Comparison of ENCODE assay signal across 8 cellular contexts in the genomic region with DNA sequence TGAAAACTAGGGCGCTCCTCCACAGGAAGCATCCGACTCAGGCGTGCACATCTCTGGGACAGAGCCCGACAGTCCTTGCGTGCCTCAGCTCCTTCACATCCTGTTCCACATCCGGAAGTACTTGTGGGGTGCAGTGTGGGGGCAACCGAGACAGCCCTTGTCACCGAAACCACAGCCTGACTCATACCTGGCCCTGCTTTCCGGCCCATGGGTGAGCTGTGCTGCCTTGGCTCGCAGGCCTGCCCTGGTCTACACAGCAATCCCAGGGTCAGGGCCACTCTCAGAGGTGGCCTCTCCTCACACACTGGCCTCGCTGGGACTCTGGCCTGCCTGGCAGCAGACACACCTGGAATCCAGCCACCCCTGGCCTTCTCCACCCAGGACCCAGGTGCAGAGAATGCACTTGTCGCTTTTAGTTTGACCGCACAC.
DNase-seq lines count a peak whose midpoint lies in the region; ATAC-seq and TF ChIP-seq lines count a peak whose summit lies in the region.

No MANE protein-coding gene starts in this region.

- H3F3A ChIP-seq in GM23248 (ENCODE audit: insufficient read depth): peaks cover 6% of the 10 kb centered on the region; the same call in 1 of the 2 replicates

- ATAC-seq in upper lobe of left lung (ENCODE audit: low FRiP score in 2 of 2): peak; percentile 78 to 83

- H3K27ac ChIP-seq in GM23248: peak overlapping the region; percentile 88
- peak overlapping the region; percentile 13 for H3K27ac ChIP-seq in neuronal stem cell (replicated peaks; ENCODE audit: low read length)
- H3K27ac ChIP-seq in upper lobe of left lung: peak overlapping the region; percentile 29 to 71 (median 54)
- H3K27ac ChIP-seq in Karpas-422 (ENCODE audit: low read length): no peak overlapping the region

- no peak overlapping the region for H4K8ac ChIP-seq in neuronal stem cell (ENCODE audit: low read depth, low read length)

- H3K9me3 ChIP-seq in ES-I3 (ENCODE audit: control insufficient read depth, insufficient read depth, low read length) (no peaks in the 10 kb centered on the region), GM23248 (ENCODE audit: low read depth) (no peaks in the 10 kb centered on the region), neuronal stem cell (replicated peaks in 1 of 2; ENCODE audit: control insufficient read depth in 2 of 2, insufficient read depth in 1 of 2, low read depth in 1 of 2, low read length in 2 of 2) (no peaks in the 10 kb centered on the region), upper lobe of left lung (no peaks in the 10 kb centered on the region), Karpas-422 (ENCODE audit: low read length) (no peaks in the 10 kb centered on the region)

- H3K79me1 ChIP-seq in neuronal stem cell (ENCODE audit: low read depth, low read length): peaks cover 7% of the 10 kb centered on the region

- no peak overlapping the region for H3K4ac ChIP-seq in neuronal stem cell (ENCODE audit: low read length)

- no peak overlapping the region for H3K23ac ChIP-seq in neuronal stem cell (ENCODE audit: low read depth, low read length, poor library complexity)

- no peak overlapping the region for H2BK120ac ChIP-seq in neuronal stem cell (ENCODE audit: low read depth, low read length)

- peaks cover 47% of the 10 kb centered on the region for H3K4me1 Mint-ChIP-seq in endothelial cell (ENCODE audit: unreplicated experiment)

- H2BK5ac ChIP-seq in neuronal stem cell (ENCODE audit: low read length): no peak overlapping the region

- peak overlapping the region; percentile 91 for H3K27ac Mint-ChIP-seq in endothelial cell (ENCODE audit: unreplicated experiment)

- H4K20me1 ChIP-seq in GM23248 (ENCODE audit: insufficient read depth) (no peaks in the 10 kb centered on the region), Karpas-422 (ENCODE audit: insufficient read depth, low read depth, low read length) (peaks cover 27% of the 10 kb centered on the region)

- H3K79me2 ChIP-seq in GM23248 (ENCODE audit: insufficient read depth) (peaks cover 93% of the 10 kb centered on the region), Karpas-422 (ENCODE audit: low read length) (peaks cover 51% of the 10 kb centered on the region)

- H3K9ac ChIP-seq in ES-I3 (ENCODE audit: low read depth, low read length) (peak overlapping the region; percentile 18), GM23248 (peak overlapping the region; percentile 59), neuronal stem cell (ENCODE audit: low read depth, low read length, poor library complexity) (peak overlapping the region; percentile 75), Karpas-422 (ENCODE audit: low read length) (no peak overlapping the region)

- in situ Hi-C loops in GM23248 (cut with MboI): no loop called here

- peaks cover 16% of the 10 kb centered on the region for H3K36me3 ChIP-seq in ES-I3 (ENCODE audit: insufficient read depth, low read length)
- peaks cover 10% of the 10 kb centered on the region; the same call in 1 of the 2 replicates for H3K36me3 ChIP-seq in GM23248 (ENCODE audit: low read depth)
- H3K36me3 ChIP-seq in neuronal stem cell (replicated peaks in 1 of 2; ENCODE audit: control insufficient read depth in 2 of 2, insufficient read depth in 2 of 2, low read length in 2 of 2): peaks cover 24 to 50% of the 10 kb centered on the region in 2 donors
- peaks cover 0 to 29% (median 11%) of the 10 kb centered on the region in 4 donors for H3K36me3 ChIP-seq in upper lobe of left lung
- H3K36me3 ChIP-seq in Karpas-422 (ENCODE audit: insufficient read depth, low read length): peaks cover 6% of the 10 kb centered on the region; the same call in 1 of the 2 replicates

- peak overlapping the region; percentile 72 for H3K18ac ChIP-seq in neuronal stem cell (ENCODE audit: low read length)

- H2BK12ac ChIP-seq in neuronal stem cell (ENCODE audit: low read length): no peak overlapping the region

- peaks cover 17% of the 10 kb centered on the region for H3K27me3 Mint-ChIP-seq in endothelial cell (ENCODE audit: unreplicated experiment)

- no peaks in the 10 kb centered on the region for H3K27me3 ChIP-seq in GM23248 (replicated peaks; ENCODE audit: insufficient read depth)
- no peaks in the 10 kb centered on the region for H3K27me3 ChIP-seq in neuronal stem cell (ENCODE audit: control insufficient read depth in 3 of 3, insufficient read depth in 3 of 3, low read depth in 1 of 3, low read length in 3 of 3)
- no peaks in the 10 kb centered on the region for H3K27me3 ChIP-seq in upper lobe of left lung
- H3K27me3 ChIP-seq in Karpas-422 (ENCODE audit: low read length): no peaks in the 10 kb centered on the region

- H3K4me2 ChIP-seq in GM23248 (ENCODE audit: unreplicated experiment): peak overlapping the region; percentile 69
- H3K4me2 ChIP-seq in neuronal stem cell (ENCODE audit: insufficient read depth, low read length, poor library complexity, severe bottlenecking): no peak overlapping the region
- no peak overlapping the region for H3K4me2 ChIP-seq in Karpas-422 (ENCODE audit: low read depth, low read length, poor library complexity, severe bottlenecking)

- TF ChIP-seq POLR2A in upper lobe of left lung (IDR thresholded peaks at IDR 0.05): peak in 1 of 4 donors; percentile 18

- H3K9me2 ChIP-seq in GM23248 (ENCODE audit: insufficient read depth) (no peaks in the 10 kb centered on the region), Karpas-422 (replicated peaks; ENCODE audit: insufficient read depth, low read length) (no peaks in the 10 kb centered on the region)

- no peaks in the 10 kb centered on the region for H3K9me3 Mint-ChIP-seq in endothelial cell (ENCODE audit: unreplicated experiment)

- no peak overlapping the region for H2AFZ ChIP-seq in GM23248
- H2AFZ ChIP-seq in neuronal stem cell (ENCODE audit: low read length): no peak overlapping the region
- H2AFZ ChIP-seq in Karpas-422 (ENCODE audit: low read length): no peak overlapping the region

- H3K4me1 ChIP-seq in ES-I3 (ENCODE audit: insufficient read depth, low read length) (peaks cover 48% of the 10 kb centered on the region), GM23248 (ENCODE audit: insufficient read depth) (peaks cover 15% of the 10 kb centered on the region), neuronal stem cell (ENCODE audit: control insufficient read depth in 2 of 2, insufficient read depth in 1 of 2, low read depth in 1 of 2, low read length in 2 of 2) (peaks cover 36 to 37% of the 10 kb centered on the region in 2 donors), upper lobe of left lung (peaks cover 25 to 63% (median 31%) of the 10 kb centered on the region in 4 donors), Karpas-422 (ENCODE audit: low read length) (no peaks in the 10 kb centered on the region; the same call in 1 of the 2 replicates)

- no peak overlapping the region for H2BK15ac ChIP-seq in neuronal stem cell (ENCODE audit: low read length)

- H4K91ac ChIP-seq in neuronal stem cell (ENCODE audit: low read depth, low read length, poor library complexity): no peak overlapping the region

- peak overlapping the region; percentile 63 for H3K4me3 Mint-ChIP-seq in endothelial cell (ENCODE audit: unreplicated experiment)

- H3K4me3 ChIP-seq in GM23248: peak overlapping the region; percentile 24; the same call in 1 of the 2 replicates
- peak overlapping the region in 1 of 2 donors; percentile 54 for H3K4me3 ChIP-seq in neuronal stem cell (ENCODE audit: low read length in 2 of 2)
- H3K4me3 ChIP-seq in upper lobe of left lung: no peak overlapping the region
- H3K4me3 ChIP-seq in Karpas-422 (ENCODE audit: low read length): no peak overlapping the region

- peak in 2 of 4 donors; percentile 36 to 91 for TF ChIP-seq EP300 in upper lobe of left lung (IDR thresholded peaks at IDR 0.05)

- TF ChIP-seq CTCF in endothelial cell (IDR thresholded peaks at IDR 0.05; ENCODE audit: unreplicated experiment) (no peak), upper lobe of left lung (IDR thresholded peaks at IDR 0.05) (no peak)

- 26 to 27% methylated on average over 13 of the region's 13 CpGs for WGBS in GM23248 (ENCODE audit: low coverage in 1 of 2, low lambda C conversion rate in 2 of 2, missing lambda C conversion rate in 2 of 2), 2 experiments
- WGBS in neuronal stem cell (ENCODE audit: extremely low coverage in 2 of 2, insufficient read length in 2 of 2, insufficient replicate concordance in 1 of 2), 2 donors: no CpG with 5 or more reads among the region's 13 CpGs
- WGBS in upper lobe of left lung, 2 donors: 29 to 45% methylated on average over 11 to 13 of the region's 13 CpGs

- DNase-seq in GM23248 (peak; percentile 95), LHCN-M2 (ENCODE audit: low read depth) (peak; percentile 84), endothelial cell (ENCODE audit: low spot score) (peak; percentile 24), neuronal stem cell (ENCODE audit: low spot score) (no peak), upper lobe of left lung (peak in 1 of 2 donors; percentile 81), Karpas-422 (no peak)
- peak; percentile 85 to 91 for DNase-seq in activated CD4-positive, alpha-beta T cell treated with anti-CD3 and anti-CD28 coated beads, Interleukin-2, amount 50 U/mL, for 48 hours

- peaks cover 40% of the 10 kb centered on the region for H3K36me3 Mint-ChIP-seq in endothelial cell (ENCODE audit: low read depth, unreplicated experiment)

- peak overlapping the region; percentile 53 for H2AK5ac ChIP-seq in neuronal stem cell (ENCODE audit: low read depth, low read length)

- H3K14ac ChIP-seq in neuronal stem cell (ENCODE audit: low read length): no peak overlapping the region

Comparison
In these comparisons a context has a peak if more than half of its experiments do, and no peak if none do; other contexts are left out.
1. DNase-seq: peak in GM23248 (single experiment), LHCN-M2 (single experiment), activated CD4-positive, alpha-beta T cell treated with anti-CD3 and anti-CD28 coated beads, Interleukin-2, amount 50 U/mL, for 48 hours (2 of 2) and endothelial cell (single experiment); none in neuronal stem cell (single experiment) and Karpas-422 (single experiment).